8 cellular contexts compared by ENCODE assay signal in the genomic region with DNA sequence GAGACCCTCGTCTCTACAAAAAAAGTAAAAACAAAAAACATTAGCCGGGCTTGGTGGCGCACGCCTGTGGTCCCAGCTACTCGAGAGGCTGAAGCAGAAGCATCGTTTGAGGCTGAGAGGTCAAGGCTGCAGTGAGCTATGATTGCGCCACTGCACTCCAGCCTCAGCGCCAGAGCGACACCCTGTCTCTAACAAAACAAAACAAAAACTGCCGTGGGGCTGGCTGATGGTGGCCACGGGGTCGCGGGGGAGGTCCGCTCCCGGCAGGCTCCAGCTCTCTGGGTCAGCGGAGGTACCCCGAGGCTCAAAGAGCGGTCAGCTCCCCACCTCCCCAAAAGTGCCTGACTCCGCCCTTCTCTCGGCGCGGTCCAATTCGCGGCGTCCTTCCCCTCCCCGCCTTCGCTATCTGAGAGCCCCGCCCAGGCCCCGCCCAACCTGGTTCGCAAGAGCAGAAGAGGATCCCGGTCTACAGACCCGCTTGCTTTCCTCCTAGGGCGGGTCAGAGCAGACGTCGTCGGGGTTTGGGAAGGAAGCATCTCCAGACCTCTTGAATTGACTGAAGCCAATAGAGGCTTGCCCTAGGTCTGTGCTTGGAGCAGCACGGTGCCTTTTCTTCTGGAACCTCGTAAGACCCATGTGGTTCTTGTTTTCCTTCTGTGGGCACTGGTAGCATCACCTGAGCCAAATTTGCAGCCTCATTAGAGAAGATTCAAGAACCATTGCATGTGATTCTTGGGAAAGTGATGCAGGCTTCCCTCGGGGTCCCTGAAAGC. TPM values are rescaled to one million over a fixed set of nuclear protein-coding genes. Genes with fewer than 3 reads are reported as not detected.
DNase-seq lines count a peak whose midpoint lies in the region; ATAC-seq and TF ChIP-seq lines count a peak whose summit lies in the region.

No MANE protein-coding gene starts in this region.

- no peak for TF ChIP-seq RAD21 in Ishikawa (IDR thresholded peaks at IDR 0.05; ENCODE audit: low read depth)

- H3K27me3 Mint-ChIP-seq in activated naive CD8-positive, alpha-beta T cell treated with anti-CD3 and anti-CD28 coated beads, Interleukin-2, amount 50 U/mL, for 24 hours, result peaks cover 80% of the 10 kb centered on the region
- peaks cover 48 to 65% of the 10 kb centered on the region in 2 donors for H3K27me3 Mint-ChIP-seq in natural killer cell treated with Interleukin-12 subunit alpha and Interleukin-12 subunit beta and Interleukin-15 and Interleukin-18, amount 100 ng/mL, for 72 hours

- no peak overlapping the region for H3K27ac ChIP-seq in substantia nigra (ENCODE audit: low read depth, low read length, poor library complexity, severe bottlenecking)

- TF ChIP-seq EP300 in Ishikawa (IDR thresholded peaks at IDR 0.05; ENCODE audit: borderline replicate concordance), result no peak

- peak; percentile 51 for ATAC-seq in activated naive CD8-positive, alpha-beta T cell treated with anti-CD3 and anti-CD28 coated beads, Interleukin-2, amount 50 U/mL, for 24 hours
- peak; percentile 43 to 56 for ATAC-seq in natural killer cell treated with Interleukin-12 subunit alpha and Interleukin-12 subunit beta and Interleukin-15 and Interleukin-18, amount 100 ng/mL, for 72 hours

- no peak overlapping the region for H3K27ac Mint-ChIP-seq in activated naive CD8-positive, alpha-beta T cell treated with anti-CD3 and anti-CD28 coated beads, Interleukin-2, amount 50 U/mL, for 24 hours
- H3K27ac Mint-ChIP-seq in natural killer cell treated with Interleukin-12 subunit alpha and Interleukin-12 subunit beta and Interleukin-15 and Interleukin-18, amount 100 ng/mL, for 72 hours, result no peak overlapping the region

- H3K9me3 Mint-ChIP-seq in activated naive CD8-positive, alpha-beta T cell treated with anti-CD3 and anti-CD28 coated beads, Interleukin-2, amount 50 U/mL, for 24 hours, result no peaks in the 10 kb centered on the region
- H3K9me3 Mint-ChIP-seq in natural killer cell treated with Interleukin-12 subunit alpha and Interleukin-12 subunit beta and Interleukin-15 and Interleukin-18, amount 100 ng/mL, for 72 hours, result no peaks in the 10 kb centered on the region

- peak; percentile 36 for DNase-seq in activated T-cell treated with anti-CD3 and anti-CD28 coated beads for 48 hours (ENCODE audit: low read depth)
- no peak for DNase-seq in activated T-cell treated with anti-CD3 and anti-CD28 coated beads for 4 hours
- DNase-seq in activated naive CD8-positive, alpha-beta T cell treated with anti-CD3 and anti-CD28 coated beads, Interleukin-2, amount 50 U/mL, for 24 hours, result peak; percentile 49
- no peak for DNase-seq in natural killer cell treated with Interleukin-12 subunit alpha and Interleukin-12 subunit beta and Interleukin-15 and Interleukin-18, amount 100 ng/mL, for 72 hours (ENCODE audit: low spot score)
- DNase-seq in substantia nigra (lab: John Stamatoyannopoulos, UW), result no peak
- DNase-seq in cerebellar nuclear complex (lab: John Stamatoyannopoulos, UW), result no peak
- no peak for DNase-seq in NCI-H2196 (lab: John Stamatoyannopoulos, UW; ENCODE audit: unreplicated experiment)

- peaks cover 15% of the 10 kb centered on the region for H3K4me1 Mint-ChIP-seq in activated naive CD8-positive, alpha-beta T cell treated with anti-CD3 and anti-CD28 coated beads, Interleukin-2, amount 50 U/mL, for 24 hours
- H3K4me1 Mint-ChIP-seq in natural killer cell treated with Interleukin-12 subunit alpha and Interleukin-12 subunit beta and Interleukin-15 and Interleukin-18, amount 100 ng/mL, for 72 hours (ENCODE audit: low read depth in 2 of 2), result peaks cover 6 to 8% of the 10 kb centered on the region in 2 donors

- H3K4me3 Mint-ChIP-seq in activated naive CD8-positive, alpha-beta T cell treated with anti-CD3 and anti-CD28 coated beads, Interleukin-2, amount 50 U/mL, for 24 hours, result peak overlapping the region; percentile 40
- H3K4me3 Mint-ChIP-seq in natural killer cell treated with Interleukin-12 subunit alpha and Interleukin-12 subunit beta and Interleukin-15 and Interleukin-18, amount 100 ng/mL, for 72 hours, result peak overlapping the region; percentile 15

- H3K36me3 Mint-ChIP-seq in activated naive CD8-positive, alpha-beta T cell treated with anti-CD3 and anti-CD28 coated beads, Interleukin-2, amount 50 U/mL, for 24 hours (ENCODE audit: low read depth), result no peaks in the 10 kb centered on the region
- peaks cover 6% of the 10 kb centered on the region for H3K36me3 Mint-ChIP-seq in natural killer cell treated with Interleukin-12 subunit alpha and Interleukin-12 subunit beta and Interleukin-15 and Interleukin-18, amount 100 ng/mL, for 72 hours

TF ChIP-seq in Ishikawa, 13 proteins besides CTCF, POLR2A, EP300 and RAD21:
- TF ChIP-seq CEBPB (IDR thresholded peaks at IDR 0.05), result peak; percentile 20; the same call in 1 of the 2 replicates
- TF ChIP-seq ZBTB7A (IDR thresholded peaks at IDR 0.05; ENCODE audit: low read depth), result no peak
- TF ChIP-seq CREB1 (IDR thresholded peaks at IDR 0.05; ENCODE audit: low read depth), result no peak
- TF ChIP-seq EGR1 (IDR thresholded peaks at IDR 0.05), result no peak

RNA-seq across cellular contexts. Expression of a gene that starts 7.8 kb away (rescaled TPM):
- not detected for total RNA-seq in natural killer cell treated with Interleukin-12 subunit alpha and Interleukin-12 subunit beta and Interleukin-15 and Interleukin-18, amount 100 ng/mL, for 72 hours

RNA-seq across cellular contexts. Expression of a gene that starts 45.5 kb away (rescaled TPM):
- not detected for total RNA-seq in natural killer cell treated with Interleukin-12 subunit alpha and Interleukin-12 subunit beta and Interleukin-15 and Interleukin-18, amount 100 ng/mL, for 72 hours

RNA-seq across cellular contexts. Expression of a gene that starts 53.0 kb away (rescaled TPM):
- total RNA-seq in natural killer cell treated with Interleukin-12 subunit alpha and Interleukin-12 subunit beta and Interleukin-15 and Interleukin-18, amount 100 ng/mL, for 72 hours, result not detected

Comparison
In these comparisons a context has a peak if more than half of its experiments do, and no peak if none do; other contexts are left out.
1. DNase-seq: peak in activated T-cell treated with anti-CD3 and anti-CD28 coated beads for 48 hours (single experiment) and activated naive CD8-positive, alpha-beta T cell treated with anti-CD3 and anti-CD28 coated beads, Interleukin-2, amount 50 U/mL, for 24 hours (single experiment); none in activated T-cell treated with anti-CD3 and anti-CD28 coated beads for 4 hours (single experiment), natural killer cell treated with Interleukin-12 subunit alpha and Interleukin-12 subunit beta and Interleukin-15 and Interleukin-18, amount 100 ng/mL, for 72 hours (single experiment), substantia nigra (0 of 49), cerebellar nuclear complex (0 of 2) and NCI-H2196 (single experiment).